ENCODE assay signal across 12 cellular contexts in genomic region chr19:29285878-29286277, GRCh38.
DNase-seq lines count a peak whose midpoint lies in the region; TF ChIP-seq lines count a peak whose summit lies in the region.
"Had no signal": no experiment of that assay in that cellular context is flagged by ENCODE, and none has a peak within 500 bp of the region (broad histone marks: within the 10 kb centered on the region; RNA-seq: fewer than 3 reads in every experiment).

No MANE protein-coding gene starts in this region.

- 0 out of 2 replicates have a peak, but pooled peaks have one; percentile 17 for TF ChIP-seq CTCF in BJ (IDR thresholded peaks at IDR 0.05; ENCODE audit: insufficient read depth, low read depth, low read length)
- peak; percentile 31 for TF ChIP-seq CTCF in GM12873 (IDR thresholded peaks at IDR 0.05; ENCODE audit: insufficient read depth, low read depth, low read length, missing control alignments)
- no peak for TF ChIP-seq CTCF in coronary artery (IDR thresholded peaks at IDR 0.05)
- peak in 1 of 2 donors; percentile 31 for TF ChIP-seq CTCF in right atrium auricular region (IDR thresholded peaks at IDR 0.05)

- DNase-seq in BJ (ENCODE audit: low read depth) (no peak), RPMI7951 (ENCODE audit: low read depth) (peak; percentile 23), mesenteric fat pad (ENCODE audit: low spot score) (peak; percentile 51), T-helper 2 cell (no peak), coronary artery (ENCODE audit: low spot score) (no peak), right atrium auricular region (ENCODE audit: low spot score) (no peak)
- DNase-seq: body of pancreas; GF-D8; lower lobe of right lung; stimulated activated CD4-positive, alpha-beta T cell treated with anti-CD3 and anti-CD28 coated beads, Interleukin-12 subunit alpha, Interleukin-12 subunit beta, amount 100 ng/mL, for 4 hours; stomach had no signal

- POLR2A ChIA-PET in BJ (lab: Charles Lee): no interaction called here

- H3K9me3 ChIP-seq in right atrium auricular region: no peaks in the 10 kb centered on the region
- H3K9me3 ChIP-seq: body of pancreas, lower lobe of right lung, stomach had no signal

- H3K4me3 ChIP-seq in BJ (ENCODE audit: low read depth, low read length): no peak overlapping the region
- no peak overlapping the region for H3K4me3 ChIP-seq in coronary artery
- H3K4me3 ChIP-seq in right atrium auricular region: no peak overlapping the region
- H3K4me3 ChIP-seq: body of pancreas, lower lobe of right lung, stomach had no signal

- H3K27me3 ChIP-seq in BJ (ENCODE audit: control insufficient read depth, insufficient read depth, low read length): no peaks in the 10 kb centered on the region
- peaks cover 0 to 4% of the 10 kb centered on the region in 2 donors for H3K27me3 ChIP-seq in right atrium auricular region

- no peaks in the 10 kb centered on the region for H3K4me1 ChIP-seq in right atrium auricular region
- H3K4me1 ChIP-seq: body of pancreas, lower lobe of right lung, stomach had no signal

- CTCF ChIA-PET in BJ (lab: Yijun Ruan, JAX): interaction anchor here (0.6 to 1.1 kb wide), 2 partner anchors 109 to 861 kb away, joined by 3 read pairs; no protein-coding TSS in a partner anchor

- H3K36me3 ChIP-seq in BJ (ENCODE audit: control insufficient read depth, insufficient read depth, low read length) (no peaks in the 10 kb centered on the region), right atrium auricular region (no peaks in the 10 kb centered on the region)
- H3K36me3 ChIP-seq: lower lobe of right lung, stomach had no signal

- H3K27ac ChIP-seq in coronary artery: no peak overlapping the region
- H3K27ac ChIP-seq in right atrium auricular region: no peak overlapping the region
- H3K27ac ChIP-seq: body of pancreas, lower lobe of right lung, stomach had no signal

Comparison
In these comparisons a context has a peak if more than half of its experiments do, and no peak if none do; other contexts are left out.
1. DNase-seq: peak in RPMI7951 (single experiment) and mesenteric fat pad (single experiment); none in BJ (single experiment), T-helper 2 cell (0 of 5), coronary artery (single experiment) and right atrium auricular region (single experiment).